ENCODE assay signal across 8 cellular contexts in genomic region chr6:6008648-6009421, GRCh38. TPM values are rescaled to one million over a fixed set of nuclear protein-coding genes. Genes with fewer than 3 reads are reported as not detected.
DNase-seq lines count a peak whose midpoint lies in the region; ATAC-seq and TF ChIP-seq lines count a peak whose summit lies in the region.

No MANE protein-coding gene starts in this region.

- intact Hi-C loops in vagina (cut with DNase I) = no loop called here

- H3K4me1 Mint-ChIP-seq in neural crest cell = peaks cover 44% of the 10 kb centered on the region

- H3K36me3 Mint-ChIP-seq in neural crest cell (ENCODE audit: low read depth) = no peaks in the 10 kb centered on the region

- H3K4me3 ChIP-seq in AG10803 (ENCODE audit: low read length) = peak overlapping the region; percentile 67
- H3K4me3 ChIP-seq in fibroblast of pulmonary artery (replicated peaks; ENCODE audit: low read depth, low read length) = peak overlapping the region; percentile 31
- peak overlapping the region; percentile 32 to 37 for H3K4me3 ChIP-seq in vagina

- peak overlapping the region; percentile 6 for H3K27ac ChIP-seq in vagina

- TF ChIP-seq CTCF in AG10803 (conservative IDR thresholded peaks at IDR 0.05; ENCODE audit: low read length) (no peak), fibroblast of pulmonary artery (IDR thresholded peaks at IDR 0.05; ENCODE audit: low read length, missing control alignments) (no peak), neural crest cell (conservative IDR thresholded peaks at IDR 0.05) (no peak), vagina (IDR thresholded peaks at IDR 0.05) (no peak)

- H3K27me3 Mint-ChIP-seq in neural crest cell (ENCODE audit: low read depth) = peaks cover 82% of the 10 kb centered on the region

- H3K27ac Mint-ChIP-seq in neural crest cell (ENCODE audit: unreplicated experiment) = no peak overlapping the region

- H3K4me3 Mint-ChIP-seq in neural crest cell = peak overlapping the region; percentile 86

- H3K4me1 ChIP-seq in vagina = peaks cover 44% of the 10 kb centered on the region

- H3K36me3 ChIP-seq in vagina = no peaks in the 10 kb centered on the region

- no peaks in the 10 kb centered on the region for H3K9me3 ChIP-seq in vagina

- H3K27me3 ChIP-seq in vagina = peaks cover 29% of the 10 kb centered on the region

- DNase-seq in AG10803 (ENCODE audit: low read depth) = peak; percentile 90
- peak; percentile 81 for DNase-seq in NCI-H345 (lab: John Stamatoyannopoulos, UW)
- DNase-seq in activated CD8-positive, alpha-beta memory T cell treated with anti-CD3 and anti-CD28 coated beads for 24 hours = peak; percentile 79
- no peak for DNase-seq in fibroblast of pulmonary artery (ENCODE audit: low read depth)
- DNase-seq in neural crest cell (ENCODE audit: low read depth, low spot score) = peak; percentile 69
- DNase-seq in vagina (ENCODE audit: extremely low spot score in 2 of 2) = no peak

- no peaks in the 10 kb centered on the region for H3K9me3 Mint-ChIP-seq in neural crest cell

- no peak for TF ChIP-seq POLR2A in vagina (IDR thresholded peaks at IDR 0.05)

- ATAC-seq in GM18519 (IDR thresholded peaks at IDR 0.05; ENCODE audit: low FRiP score, unreplicated experiment) (peak; percentile 57), HG03045 (IDR thresholded peaks at IDR 0.05; ENCODE audit: unreplicated experiment) (peak; percentile 44)

RNA-seq across cellular contexts. Expression of gene NRN1, which starts 2.1 kb away (rescaled TPM):
- total RNA-seq in neural crest cell (1.3 and 1.5 TPM in 2 replicates), vagina (9.8 TPM)

Comparison
In these comparisons a context has a peak if more than half of its experiments do, and no peak if none do; other contexts are left out.
1. DNase-seq: peak in AG10803 (single experiment), NCI-H345 (single experiment), activated CD8-positive, alpha-beta memory T cell treated with anti-CD3 and anti-CD28 coated beads for 24 hours (single experiment) and neural crest cell (single experiment); none in fibroblast of pulmonary artery (single experiment) and vagina (0 of 2).
2. Peak in every context shown above with its lines, with median percentiles within 50 percentile points of each other: H3K4me3 ChIP-seq.